Comparison of ENCODE assay signal across 8 cellular contexts in the genomic region with DNA sequence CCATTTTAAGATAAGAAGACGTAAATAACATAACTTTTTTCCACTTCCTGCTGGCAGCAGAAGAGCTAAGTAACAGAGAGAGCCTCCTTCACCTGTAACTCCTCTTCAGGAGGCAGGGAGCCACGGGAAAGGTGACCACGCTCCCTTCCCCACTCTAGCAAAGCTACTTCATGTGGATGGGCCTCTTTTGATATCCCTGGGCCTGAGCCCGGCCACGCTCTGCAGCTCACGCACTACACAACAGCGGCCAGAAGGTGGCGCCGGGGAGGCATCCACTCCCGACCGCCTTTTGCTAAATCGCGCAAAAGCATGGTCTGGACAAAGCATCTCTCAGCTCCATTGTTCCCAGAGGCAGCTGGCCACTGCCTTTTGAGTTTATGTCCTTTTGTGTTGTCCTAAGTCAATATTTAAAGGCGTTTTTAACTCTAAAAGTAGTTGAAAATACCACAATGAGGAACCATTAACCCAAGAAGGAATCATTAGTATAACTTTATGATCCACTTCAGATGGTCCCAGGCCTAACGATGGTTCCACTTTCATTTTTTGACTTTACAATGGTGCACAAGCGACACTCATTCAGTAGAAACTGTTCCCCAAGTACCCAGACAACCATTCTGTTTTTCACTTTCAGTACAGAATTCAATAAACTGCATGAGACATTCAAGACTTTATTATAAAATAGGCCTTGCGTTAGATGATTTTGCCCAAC. TPM values are rescaled to one million over a fixed set of nuclear protein-coding genes. Genes with fewer than 3 reads are reported as not detected.
DNase-seq lines count a peak whose midpoint lies in the region; ATAC-seq and TF ChIP-seq lines count a peak whose summit lies in the region.

No MANE protein-coding gene starts in this region.

- H3K27me3 ChIP-seq in OCI-LY1 (ENCODE audit: insufficient read depth, low read length): no peaks in the 10 kb centered on the region; the same call in 1 of the 2 replicates
- H3K27me3 ChIP-seq in naive thymus-derived CD4-positive, alpha-beta T cell (ENCODE audit: control insufficient read depth in 2 of 2, insufficient read depth in 2 of 2, low read length in 2 of 2): no peaks in the 10 kb centered on the region

- no peak overlapping the region for H3K27ac Mint-ChIP-seq in naive thymus-derived CD4-positive, alpha-beta T cell
- H3K27ac Mint-ChIP-seq in stimulated activated effector memory CD8-positive, alpha-beta T cell treated with anti-CD3 and anti-CD28 coated beads, Interleukin-12 subunit alpha, Interleukin-12 subunit beta, amount 100 ng/mL, for 72 hours: peak overlapping the region; percentile 58

- H3K27me3 Mint-ChIP-seq in naive thymus-derived CD4-positive, alpha-beta T cell: peaks cover 0 to 4% (median 0%) of the 10 kb centered on the region in 5 donors

- no peaks in the 10 kb centered on the region for H3K9me3 ChIP-seq in OCI-LY1 (ENCODE audit: low read length)
- H3K9me3 ChIP-seq in naive thymus-derived CD4-positive, alpha-beta T cell (ENCODE audit: control insufficient read depth in 2 of 3, low read length in 3 of 3): no peaks in the 10 kb centered on the region

- no peaks in the 10 kb centered on the region for H3K9me2 ChIP-seq in OCI-LY1 (ENCODE audit: low read depth, low read length)

- ATAC-seq in GM21576 (IDR thresholded peaks at IDR 0.05; ENCODE audit: unreplicated experiment): peak; percentile 96
- peak; percentile 97 for ATAC-seq in naive thymus-derived CD4-positive, alpha-beta T cell
- peak; percentile 95 for ATAC-seq in stimulated activated effector memory CD8-positive, alpha-beta T cell treated with anti-CD3 and anti-CD28 coated beads, Interleukin-12 subunit alpha, Interleukin-12 subunit beta, amount 100 ng/mL, for 72 hours

- H3K4me3 Mint-ChIP-seq in naive thymus-derived CD4-positive, alpha-beta T cell: no peak overlapping the region
- H3K4me3 Mint-ChIP-seq in stimulated activated effector memory CD8-positive, alpha-beta T cell treated with anti-CD3 and anti-CD28 coated beads, Interleukin-12 subunit alpha, Interleukin-12 subunit beta, amount 100 ng/mL, for 72 hours: no peak overlapping the region

- intact Hi-C loops in naive thymus-derived CD4-positive, alpha-beta T cell (cut with micrococcal nuclease): loop anchor here (1.0 to 5.0 kb wide), 6 partner anchors 80 to 344 kb away; no protein-coding TSS in a partner anchor

- no peak for TF ChIP-seq POLR2A in erythroblast (IDR thresholded peaks at IDR 0.05; ENCODE audit: low read length)

- no peaks in the 10 kb centered on the region for H3F3A ChIP-seq in OCI-LY1 (ENCODE audit: insufficient read depth, low read length)

- peaks cover 0 to 3% (median 0%) of the 10 kb centered on the region in 5 donors for H3K36me3 Mint-ChIP-seq in naive thymus-derived CD4-positive, alpha-beta T cell
- H3K36me3 Mint-ChIP-seq in stimulated activated effector memory CD8-positive, alpha-beta T cell treated with anti-CD3 and anti-CD28 coated beads, Interleukin-12 subunit alpha, Interleukin-12 subunit beta, amount 100 ng/mL, for 72 hours: no peaks in the 10 kb centered on the region

- H3K9me3 Mint-ChIP-seq in naive thymus-derived CD4-positive, alpha-beta T cell: no peaks in the 10 kb centered on the region
- H3K9me3 Mint-ChIP-seq in stimulated activated effector memory CD8-positive, alpha-beta T cell treated with anti-CD3 and anti-CD28 coated beads, Interleukin-12 subunit alpha, Interleukin-12 subunit beta, amount 100 ng/mL, for 72 hours: no peaks in the 10 kb centered on the region

- H3K4me1 Mint-ChIP-seq in naive thymus-derived CD4-positive, alpha-beta T cell: peaks cover 0 to 6% (median 4%) of the 10 kb centered on the region in 7 donors
- H3K4me1 Mint-ChIP-seq in stimulated activated effector memory CD8-positive, alpha-beta T cell treated with anti-CD3 and anti-CD28 coated beads, Interleukin-12 subunit alpha, Interleukin-12 subunit beta, amount 100 ng/mL, for 72 hours: peaks cover 4% of the 10 kb centered on the region

- H3K4me1 ChIP-seq in OCI-LY1 (ENCODE audit: insufficient read depth, low read length, severe bottlenecking): peaks cover 22% of the 10 kb centered on the region
- no peaks in the 10 kb centered on the region for H3K4me1 ChIP-seq in naive thymus-derived CD4-positive, alpha-beta T cell (ENCODE audit: control insufficient read depth in 2 of 2, insufficient read depth in 2 of 2, low read length in 2 of 2)

- peak overlapping the region; percentile 51 for H3K4me2 ChIP-seq in OCI-LY1 (ENCODE audit: low read length)

- DNase-seq in DMS53 treated with DMSO at 0.1 percent for 48 hours (lab: John Stamatoyannopoulos, UW; ENCODE audit: unreplicated experiment) (peak; percentile 90), HuH-7 (ENCODE audit: low spot score) (peak; percentile 66), erythroblast (lab: John Stamatoyannopoulos, UW) (peak; percentile 77 to 88)
- DNase-seq in activated CD8-positive, alpha-beta memory T cell treated with anti-CD3 and anti-CD28 coated beads, Interleukin-2, amount 50 U/mL, for 48 hours: peak; percentile 90
- DNase-seq in naive thymus-derived CD4-positive, alpha-beta T cell: peak; percentile 42 to 81 (median 65)
- DNase-seq in stimulated activated effector memory CD8-positive, alpha-beta T cell treated with anti-CD3 and anti-CD28 coated beads, Interleukin-12 subunit alpha, Interleukin-12 subunit beta, amount 100 ng/mL, for 72 hours (ENCODE audit: low spot score in 2 of 2): peak; percentile 75 to 90

- POLR2A ChIA-PET in naive thymus-derived CD4-positive, alpha-beta T cell (lab: Charles Lee): interaction anchor here (0.6 to 1.1 kb wide), 3 partner anchors 17 to 339 kb away, joined by 3 to 4 read pairs (median 4); a partner anchor contains a TSS

- H3K9ac ChIP-seq in OCI-LY1 (ENCODE audit: low read length): no peak overlapping the region

- H3K4me3 ChIP-seq in OCI-LY1 (ENCODE audit: low read depth, low read length, poor library complexity, severe bottlenecking): no peak overlapping the region
- no peak overlapping the region for H3K4me3 ChIP-seq in naive thymus-derived CD4-positive, alpha-beta T cell (ENCODE audit: low read length)

- CTCF ChIA-PET in naive thymus-derived CD4-positive, alpha-beta T cell (lab: Charles Lee): interaction anchor here (0.6 to 4.8 kb wide), 13 partner anchors 8 to 457 kb away, joined by 3 to 19 read pairs (median 3); no protein-coding TSS in a partner anchor

- no peaks in the 10 kb centered on the region for H3K36me3 ChIP-seq in OCI-LY1 (ENCODE audit: insufficient read depth, low read length)
- no peaks in the 10 kb centered on the region for H3K36me3 ChIP-seq in naive thymus-derived CD4-positive, alpha-beta T cell (ENCODE audit: control insufficient read depth in 2 of 3, insufficient read depth in 3 of 3, low read length in 3 of 3)

- H3K27ac ChIP-seq in OCI-LY1 (ENCODE audit: low read depth, low read length, poor library complexity, severe bottlenecking): no peak overlapping the region
- H3K27ac ChIP-seq in naive thymus-derived CD4-positive, alpha-beta T cell (ENCODE audit: low read depth, low read length): no peak overlapping the region

- no peaks in the 10 kb centered on the region for H3K79me2 ChIP-seq in OCI-LY1 (ENCODE audit: insufficient read depth, low read length)

- H2AFZ ChIP-seq in OCI-LY1 (ENCODE audit: low read length): 0 out of 2 replicates have a peak overlapping the region, but pooled peaks have one; percentile 2

- no peaks in the 10 kb centered on the region for H4K20me1 ChIP-seq in OCI-LY1 (ENCODE audit: insufficient read depth, low read length)

- TF ChIP-seq CTCF in OCI-LY1 (IDR thresholded peaks at IDR 0.05; ENCODE audit: low read length): peak; percentile 93

RNA-seq across cellular contexts. Expression of a gene that starts 23.6 kb away (rescaled TPM):
- 1 to 10 TPM in 3 of 5 experiments, under 1 TPM in 2; 0.21 to 1.8 (median 1.3) TPM for total RNA-seq in naive thymus-derived CD4-positive, alpha-beta T cell
- under 1 TPM; 0.63 to 0.83 TPM for polyA plus RNA-seq in naive thymus-derived CD4-positive, alpha-beta T cell

RNA-seq across cellular contexts. Expression of a gene that starts 34.0 kb away (rescaled TPM):
- total RNA-seq in naive thymus-derived CD4-positive, alpha-beta T cell: 100 to 1,000 TPM in 1 of 5 experiments, 10 to 100 TPM in 4; 58.0 to 265 (median 81.9) TPM
- polyA plus RNA-seq in naive thymus-derived CD4-positive, alpha-beta T cell: 100 to 1,000 TPM; 166 to 199 TPM

RNA-seq across cellular contexts. Expression of a gene that starts 34.4 kb away (rescaled TPM):
- 10 to 100 TPM in 4 of 5 experiments, 1 to 10 TPM in 1; 9.1 to 20.0 (median 16.9) TPM for total RNA-seq in naive thymus-derived CD4-positive, alpha-beta T cell
- 10 to 100 TPM in 1 of 2 donors, 1 to 10 TPM in 1; 7.4 to 12.3 TPM for polyA plus RNA-seq in naive thymus-derived CD4-positive, alpha-beta T cell
